18 cellular contexts compared by ENCODE assay signal in the genomic region with DNA sequence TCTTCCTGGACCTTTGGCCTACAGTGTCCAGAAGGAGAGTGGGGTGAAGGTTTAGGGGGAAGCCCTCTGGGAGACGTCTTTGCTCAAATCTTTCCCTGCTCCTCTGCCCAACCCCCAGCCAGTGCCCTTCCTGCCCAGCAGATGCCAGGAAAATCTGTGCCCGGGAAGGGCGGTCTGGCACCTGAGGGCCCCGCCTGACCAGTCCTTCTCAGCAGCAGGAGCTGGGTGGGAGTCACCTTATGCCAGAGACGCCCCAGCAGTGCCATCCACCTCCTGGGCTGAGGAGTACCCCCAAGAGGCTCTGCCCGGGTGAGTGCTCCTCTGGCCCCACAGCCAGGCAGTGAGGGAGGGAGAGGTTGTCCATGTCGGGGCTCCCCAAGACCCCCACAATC. TPM values are rescaled to one million over a fixed set of nuclear protein-coding genes. Genes with fewer than 3 reads are reported as not detected.
A peak's percentile ranks its signal among the peaks of the same experiment; 100 is the strongest.
DNase-seq lines count a peak whose midpoint lies in the region; ATAC-seq and TF ChIP-seq lines count a peak whose summit lies in the region.
"Had no signal": no experiment of that assay in that cellular context is flagged by ENCODE, and none has a peak within 500 bp of the region (broad histone marks: within the 10 kb centered on the region; RNA-seq: fewer than 3 reads in every experiment).

No MANE protein-coding gene starts in this region.

- H3K79me2 ChIP-seq in osteoblast (ENCODE audit: insufficient read depth, low read length), result no peaks in the 10 kb centered on the region

- DNase-seq in IMR-90 (no peak), osteoblast (ENCODE audit: insufficient read length, low spot score, missing footprints) (peak; percentile 75), RWPE1 (ENCODE audit: low spot score) (no peak), ureter (ENCODE audit: low spot score) (no peak), NOMO-1 treated with DMSO at 0.1 percent for 48 hours (lab: John Stamatoyannopoulos, UW; ENCODE audit: unreplicated experiment) (no peak)
- DNase-seq: CD8-positive, alpha-beta T cell; GM23248; HCEC 1CT; MV-4-11; NCI-H1694 treated with DMSO at 0.1 percent for 48 hours; NCI-H226; NCI-H524; PC-9 had no signal

- H4K8ac ChIP-seq in IMR-90 (ENCODE audit: low read depth in 2 of 2, low read length in 2 of 2), result peak overlapping the region in 1 of 2 experiments; percentile 21; a peak in 1 of 4 replicates

- TF ChIP-seq RAD21 in IMR-90 (IDR thresholded peaks at IDR 0.05; ENCODE audit: low read length), result no peak

- H2BK20ac ChIP-seq in IMR-90 (ENCODE audit: low read depth, low read length), result no peak overlapping the region

- no peak overlapping the region for H2BK5ac ChIP-seq in IMR-90 (ENCODE audit: low read depth, low read length, poor library complexity, severe bottlenecking)

- no peaks in the 10 kb centered on the region for H4K20me1 ChIP-seq in IMR-90 (ENCODE audit: insufficient read depth, low read length)
- H4K20me1 ChIP-seq in osteoblast (ENCODE audit: insufficient read depth, low read length), result no peaks in the 10 kb centered on the region
- H4K20me1 ChIP-seq: BLaER1 treated with 17β-estradiol and CSF1 and Interleukin-3, amounts not matched to agents 10 nM and 100 nM had no signal

- dilution Hi-C loops in IMR-90 (cut with HindIII; ENCODE audit: low sequenced_read_pairs, unreplicated experiment), result no loop called here

- no peaks in the 10 kb centered on the region for H3K9me3 ChIP-seq in IMR-90 (ENCODE audit: control insufficient read depth, insufficient read depth, low read length)
- H3K9me3 ChIP-seq in osteoblast (ENCODE audit: low read depth, low read length), result no peaks in the 10 kb centered on the region
- H3K9me3 ChIP-seq: BLaER1 treated with 17β-estradiol and CSF1 and Interleukin-3, amounts not matched to agents 10 nM and 100 nM had no signal

- H3K4me3 ChIP-seq in IMR-90 (ENCODE audit: insufficient read depth, low read depth, low read length), result no peak overlapping the region
- no peak overlapping the region for H3K4me3 ChIP-seq in osteoblast (ENCODE audit: insufficient read depth, low read length)
- H3K4me3 ChIP-seq: BLaER1 treated with 17β-estradiol and CSF1 and Interleukin-3, amounts not matched to agents 10 nM and 100 nM; GM23248; PC-9 had no signal

- H3K4ac ChIP-seq in IMR-90 (ENCODE audit: low read depth, low read length), result no peak overlapping the region

- WGBS in IMR-90 (ENCODE audit: extremely low coverage in 2 of 2, insufficient read length in 1 of 2), 2 experiments, result no CpG with 5 or more reads among the region's 7 CpGs

- POLR2A ChIA-PET in IMR-90 (lab: Charles Lee; ENCODE audit: unreplicated experiment) (no interaction called here), RWPE1 (lab: Yijun Ruan, JAX; ENCODE audit: low non-redundant PET) (no interaction called here)

- H4K91ac ChIP-seq in IMR-90 (ENCODE audit: insufficient read depth, low read depth, low read length), result no peak overlapping the region

- no peak overlapping the region for H3K9ac ChIP-seq in IMR-90 (ENCODE audit: low read depth, low read length)
- H3K9ac ChIP-seq: GM23248, KMS-11 had no signal

- H3K4me1 ChIP-seq in IMR-90 (ENCODE audit: control insufficient read depth, insufficient read depth, low read length) (peaks cover 6% of the 10 kb centered on the region), osteoblast (ENCODE audit: insufficient read depth, low read length) (peaks cover 10% of the 10 kb centered on the region)

- CTCF ChIA-PET in IMR-90 (lab: Yijun Ruan, JAX), result interaction anchor here (1.5 kb wide), 1 partner anchor 111 kb away, joined by 3 read pairs; no protein-coding TSS in a partner anchor
- CTCF ChIA-PET in RWPE1 (lab: Yijun Ruan, JAX), result no interaction called here

- TF ChIP-seq CTCF in IMR-90 (conservative IDR thresholded peaks at IDR 0.05; ENCODE audit: low read depth, low read length) (no peak), osteoblast (IDR thresholded peaks at IDR 0.05; ENCODE audit: extremely low read depth, low read depth, low read length) (no peak), RWPE1 (conservative IDR thresholded peaks at IDR 0.05; ENCODE audit: low read depth) (no peak)

- no peak overlapping the region; the same call in 1 of the 2 replicates for H3K14ac ChIP-seq in IMR-90 (replicated peaks; ENCODE audit: low read depth, low read length)

- H4K5ac ChIP-seq in IMR-90 (ENCODE audit: low read depth, low read length), result no peak overlapping the region

- H3K27ac ChIP-seq in IMR-90 (ENCODE audit: insufficient read depth, low read length) (no peak overlapping the region), cingulate gyrus (ENCODE audit: low read depth, low read length) (peak overlapping the region; percentile 97), layer of hippocampus (ENCODE audit: low read depth, low read length) (peak overlapping the region; percentile 97), osteoblast (ENCODE audit: low read depth, low read length) (no peak overlapping the region), RWPE1 (no peak overlapping the region)
- H3K27ac ChIP-seq: BLaER1 treated with 17β-estradiol and CSF1 and Interleukin-3, amounts not matched to agents 10 nM and 100 nM; GM23248; KMS-11; PC-9 had no signal

- H3K18ac ChIP-seq in IMR-90 (ENCODE audit: low read depth, low read length), result no peak overlapping the region

- H2AK5ac ChIP-seq in IMR-90 (ENCODE audit: low read depth, low read length), result no peak overlapping the region

- H3K27me3 ChIP-seq in IMR-90 (ENCODE audit: control insufficient read depth, insufficient read depth, low read length) (peaks cover 2% of the 10 kb centered on the region; the same call in 1 of the 2 replicates), layer of hippocampus (ENCODE audit: control insufficient read depth, insufficient read depth, low read length) (no peaks in the 10 kb centered on the region), osteoblast (ENCODE audit: insufficient read depth, low read length) (peaks cover 4% of the 10 kb centered on the region)
- H3K27me3 ChIP-seq: BLaER1 treated with 17β-estradiol and CSF1 and Interleukin-3, amounts not matched to agents 10 nM and 100 nM had no signal

- TF ChIP-seq POLR2A in IMR-90 (IDR thresholded peaks at IDR 0.05; ENCODE audit: low read depth, low read length), result no peak

- no TSS peak for BruUV-seq in IMR-90 (replicated peaks; lab: Mats Ljungman, UMichigan)

- peaks cover 4% of the 10 kb centered on the region; the same call in 1 of the 2 replicates for H3K9me1 ChIP-seq in IMR-90 (ENCODE audit: insufficient read depth, low read length)

- H3K4me2 ChIP-seq in IMR-90 (ENCODE audit: low read depth, low read length) (no peak overlapping the region), osteoblast (ENCODE audit: insufficient read depth, low read length) (no peak overlapping the region)
- H3K4me2 ChIP-seq: BLaER1 treated with 17β-estradiol and CSF1 and Interleukin-3, amounts not matched to agents 10 nM and 100 nM; KMS-11; PC-9 had no signal

- in situ Hi-C loops in IMR-90 (cut with MboI; ENCODE audit: low sequenced_read_pairs), result no loop called here

- H2BK15ac ChIP-seq in IMR-90 (ENCODE audit: low read depth, low read length), result no peak overlapping the region

- H3K79me1 ChIP-seq in IMR-90 (ENCODE audit: low read depth in 1 of 2, low read length in 2 of 2), result no peaks in the 10 kb centered on the region

- intact Hi-C loops in IMR-90 (cut with micrococcal nuclease), result no loop called here

- ATAC-seq in IMR-90 (ENCODE audit: low read depth) (no peak), HG02938 (IDR thresholded peaks at IDR 0.05; ENCODE audit: unreplicated experiment) (no peak)
- ATAC-seq: CD8-positive, alpha-beta T cell had no signal

- no peak overlapping the region for H3K23ac ChIP-seq in IMR-90 (ENCODE audit: low read depth, low read length)

- H3K56ac ChIP-seq in IMR-90 (ENCODE audit: extremely low read depth, insufficient read depth, low read length), result no peak overlapping the region

- no peak overlapping the region for H2AK9ac ChIP-seq in IMR-90 (replicated peaks; ENCODE audit: low read depth, low read length, poor library complexity)

- H3K36me3 ChIP-seq in IMR-90 (ENCODE audit: control insufficient read depth, insufficient read depth, low read length) (no peaks in the 10 kb centered on the region), osteoblast (ENCODE audit: insufficient read depth, low read length) (no peaks in the 10 kb centered on the region)
- H3K36me3 ChIP-seq: BLaER1 treated with 17β-estradiol and CSF1 and Interleukin-3, amounts not matched to agents 10 nM and 100 nM had no signal

- 0 out of 2 replicates have a peak overlapping the region, but pooled peaks have one; percentile 9 for H2BK120ac ChIP-seq in IMR-90 (ENCODE audit: low read depth, low read length)

- H2AFZ ChIP-seq in IMR-90 (replicated peaks; ENCODE audit: low read length, poor library complexity), result peak overlapping the region; percentile 53
- H2AFZ ChIP-seq in osteoblast (ENCODE audit: low read length), result peak overlapping the region; percentile 35
- H2AFZ ChIP-seq: GM23248, PC-9 had no signal

TF ChIP-seq in IMR-90, 13 proteins besides CTCF, POLR2A, EP300 and RAD21 (continues in another document):
- TF ChIP-seq MAZ (IDR thresholded peaks at IDR 0.05; ENCODE audit: borderline replicate concordance, low read depth, low read length) (no peak), CHD1 (IDR thresholded peaks at IDR 0.05; ENCODE audit: low read depth, low read length) (no peak), RFX5 (IDR thresholded peaks at IDR 0.05; ENCODE audit: low read depth, low read length) (no peak)

RNA-seq across cellular contexts. Expression of gene CERCAM, which starts 14.9 kb away (rescaled TPM):
- 15.1 and 16.1 TPM in 2 replicates for total RNA-seq in IMR-90 (2012; rRNA removed)
- 118 and 146 TPM in 2 replicates for polyA plus RNA-seq in IMR-90 (2012; rRNA removed)
- 284 and 310 TPM in 2 replicates for polyA plus RNA-seq in IMR-90 (2012; cell fraction: cytosol; rRNA removed)
- polyA plus RNA-seq in IMR-90 (2012; cell fraction: nucleus; rRNA removed; ENCODE audit: low replicate concordance), result 98.6 and 199 TPM in 2 replicates
- 186 and 195 TPM in 2 replicates for total RNA-seq in osteoblast
- total RNA-seq in ureter, result 51.3 TPM

RNA-seq across cellular contexts. Expression of gene URM1, which starts 34.6 kb away (rescaled TPM):
- 20.6 and 33.2 TPM in 2 replicates for total RNA-seq in IMR-90 (2012; rRNA removed)
- polyA plus RNA-seq in IMR-90 (2012; rRNA removed), result 66.9 and 75.6 TPM in 2 replicates
- 42.4 and 45.7 TPM in 2 replicates for polyA plus RNA-seq in IMR-90 (2012; cell fraction: cytosol; rRNA removed)
- 41.8 and 56.7 TPM in 2 replicates for polyA plus RNA-seq in IMR-90 (2012; cell fraction: nucleus; rRNA removed; ENCODE audit: low replicate concordance)
- total RNA-seq in osteoblast, result 29.2 and 35.1 TPM in 2 replicates
- 57.7 TPM for total RNA-seq in ureter

RNA-seq across cellular contexts. Expression of gene ODF2, which starts 50.0 kb away (rescaled TPM):
- total RNA-seq in IMR-90 (2012; rRNA removed) (46.4 and 59.2 TPM in 2 replicates), osteoblast (25.9 and 26.4 TPM in 2 replicates), ureter (24.0 TPM)
- 34.9 and 40.2 TPM in 2 replicates for polyA plus RNA-seq in IMR-90 (2012; rRNA removed)
- polyA plus RNA-seq in IMR-90 (2012; cell fraction: cytosol; rRNA removed), result 10.1 and 11.6 TPM in 2 replicates
- polyA plus RNA-seq in IMR-90 (2012; cell fraction: nucleus; rRNA removed; ENCODE audit: low replicate concordance), result 113 and 193 TPM in 2 replicates

Comparison
In these comparisons a context has a peak if more than half of its experiments do, and no peak if none do; other contexts are left out.
1. H3K27ac ChIP-seq: peak in cingulate gyrus (single experiment) and layer of hippocampus (single experiment); none in IMR-90 (single experiment), osteoblast (single experiment) and RWPE1 (single experiment).